ENCODE assay signal across 15 cellular contexts in the genomic region with DNA sequence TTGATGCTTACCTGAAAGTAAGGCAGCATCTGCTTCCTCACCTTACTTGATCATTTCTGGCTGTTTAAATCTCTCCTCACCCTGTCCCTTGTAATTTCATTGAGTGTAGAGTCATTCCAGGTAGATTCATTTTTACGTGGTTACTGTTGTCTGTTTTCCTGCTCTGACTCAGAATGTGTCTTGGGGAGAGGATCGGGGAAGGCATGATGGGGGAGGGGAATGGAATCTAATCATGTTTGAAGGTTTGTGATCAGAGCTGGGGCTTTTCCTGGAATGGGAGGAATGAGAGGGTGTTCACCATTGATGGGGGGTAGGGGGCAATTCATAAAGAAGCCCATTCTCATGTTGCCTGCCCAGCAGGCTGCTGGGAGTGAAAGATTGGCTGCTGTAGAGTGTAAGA. TPM values are rescaled to one million over a fixed set of nuclear protein-coding genes. Genes with fewer than 3 reads are reported as not detected.
DNase-seq lines count a peak whose midpoint lies in the region; ATAC-seq, FAIRE-seq and TF ChIP-seq lines count a peak whose summit lies in the region.
"Had no signal": no experiment of that assay in that cellular context is flagged by ENCODE, and none has a peak within 500 bp of the region (broad histone marks: within the 10 kb centered on the region; RNA-seq: fewer than 3 reads in every experiment).

No MANE protein-coding gene starts in this region.

- in situ Hi-C loops in GM12878 (cut with MboI), result no loop called here

- peaks cover 75% of the 10 kb centered on the region for H3K36me3 Mint-ChIP-seq in activated CD4-positive, alpha-beta T cell treated with anti-CD3 and anti-CD28 coated beads for 36 hours (ENCODE audit: low read depth)
- H3K36me3 Mint-ChIP-seq in natural killer cell treated with Interleukin-12 subunit alpha and Interleukin-12 subunit beta and Interleukin-15 and Interleukin-18, amount 100 ng/mL, for 72 hours, result peaks cover 64% of the 10 kb centered on the region

- RAD21 ChIA-PET in GM12878 (lab: Charles Lee; ENCODE audit: unreplicated experiment), result interaction anchor here (0.7 to 2.2 kb wide), 10 partner anchors 9 to 119 kb away, joined by 3 to 8 read pairs (median 4); a partner anchor contains a TSS

- no peak for TF ChIP-seq CTCF in PC-3 (conservative IDR thresholded peaks at IDR 0.05; ENCODE audit: low read depth, low read length)
- no peak for TF ChIP-seq CTCF in GM12878 (IDR thresholded peaks at IDR 0.05 in 2 of 3, conservative IDR thresholded peaks at IDR 0.05 in 1 of 3; ENCODE audit: control insufficient read depth in 2 of 3, extremely low read depth in 1 of 3, insufficient read depth in 1 of 3, low read depth in 3 of 3, low read length in 3 of 3)
- no peak for TF ChIP-seq CTCF in upper lobe of left lung (IDR thresholded peaks at IDR 0.05)

- TF ChIP-seq POLR2A in GM12878 (IDR thresholded peaks at IDR 0.05; ENCODE audit: low read depth, low read length) (no peak), upper lobe of left lung (IDR thresholded peaks at IDR 0.05) (no peak)

- H4K20me1 ChIP-seq in PC-3 (ENCODE audit: low read length) (peaks cover 22% of the 10 kb centered on the region), GM12878 (ENCODE audit: control insufficient read depth, insufficient read depth) (peaks cover 3% of the 10 kb centered on the region; the same call in 1 of the 2 replicates), Karpas-422 (ENCODE audit: insufficient read depth, low read depth, low read length) (peaks cover 3% of the 10 kb centered on the region; the same call in 1 of the 2 replicates)

- peaks cover 41% of the 10 kb centered on the region for H3K79me2 ChIP-seq in PC-3 (ENCODE audit: low read length)
- peaks cover 10% of the 10 kb centered on the region for H3K79me2 ChIP-seq in GM12878 (ENCODE audit: control insufficient read depth, insufficient read depth, low read length)
- H3K79me2 ChIP-seq in Karpas-422 (ENCODE audit: low read length), result peaks cover 14% of the 10 kb centered on the region; the same call in 1 of the 2 replicates

- no peak overlapping the region for H2AFZ ChIP-seq in PC-3 (ENCODE audit: low read length)
- no peak overlapping the region for H2AFZ ChIP-seq in GM12878 (ENCODE audit: control insufficient read depth, low read depth, low read length)
- no peak overlapping the region for H2AFZ ChIP-seq in Karpas-422 (ENCODE audit: low read length)

- peak overlapping the region; percentile 1; the same call in 1 of the 2 replicates for H3K4me3 ChIP-seq in PC-3 (ENCODE audit: low read length)
- no peak overlapping the region for H3K4me3 ChIP-seq in GM12878
- H3K4me3 ChIP-seq in upper lobe of left lung, result no peak overlapping the region
- H3K4me3 ChIP-seq in Karpas-422 (ENCODE audit: low read length), result no peak overlapping the region
- H3K4me3 ChIP-seq: heart right ventricle, prostate gland had no signal

- peak overlapping the region; percentile 56 for H3K27ac ChIP-seq in PC-3 (ENCODE audit: low read length)
- H3K27ac ChIP-seq in GM12878 (ENCODE audit: control insufficient read depth, insufficient read depth), result peak overlapping the region; percentile 64
- H3K27ac ChIP-seq in upper lobe of left lung, result no peak overlapping the region
- H3K27ac ChIP-seq in Karpas-422 (ENCODE audit: low read length), result no peak overlapping the region
- H3K27ac ChIP-seq: 22Rv1, heart right ventricle, prostate gland had no signal

- 0% methylated on average over 2 of the region's 2 CpGs for WGBS in GM12878 (ENCODE audit: insufficient coverage, insufficient replicate concordance, low lambda C conversion rate, missing lambda C conversion rate)
- 76 to 81% methylated on average over 2 of the region's 2 CpGs for WGBS in upper lobe of left lung, 2 donors

- BruUV-seq in PC-3 (replicated peaks; lab: Mats Ljungman, UMichigan), result no TSS peak
- no TSS peak for BruUV-seq in GM12878 (replicated peaks; lab: Mats Ljungman, UMichigan)

- H3K36me3 ChIP-seq in PC-3 (ENCODE audit: low read depth, low read length) (peaks cover 88% of the 10 kb centered on the region), GM12878 (ENCODE audit: control insufficient read depth in 2 of 2, insufficient read depth in 2 of 2, low read length in 1 of 2) (peaks cover 36 to 70% of the 10 kb centered on the region in 2 experiments), upper lobe of left lung (peaks cover 49 to 92% (median 85%) of the 10 kb centered on the region in 4 donors), Karpas-422 (ENCODE audit: insufficient read depth, low read length) (peaks cover 38% of the 10 kb centered on the region)

- TF ChIP-seq RAD21 in GM12878 (IDR thresholded peaks at IDR 0.05; ENCODE audit: insufficient read depth, low read depth, low read length), result no peak

- H3K4me2 ChIP-seq in PC-3 (ENCODE audit: low read length), result peak overlapping the region; percentile 50
- peak overlapping the region; percentile 42; the same call in 1 of the 2 replicates for H3K4me2 ChIP-seq in GM12878 (ENCODE audit: control insufficient read depth, insufficient read depth)
- no peak overlapping the region for H3K4me2 ChIP-seq in Karpas-422 (ENCODE audit: low read depth, low read length, poor library complexity, severe bottlenecking)

- no peaks in the 10 kb centered on the region for H3K9me3 ChIP-seq in PC-3 (ENCODE audit: low read length)
- no peaks in the 10 kb centered on the region for H3K9me3 ChIP-seq in GM12878 (replicated peaks; ENCODE audit: control insufficient read depth, insufficient read depth, low read length)
- H3K9me3 ChIP-seq in upper lobe of left lung, result no peaks in the 10 kb centered on the region
- no peaks in the 10 kb centered on the region for H3K9me3 ChIP-seq in Karpas-422 (ENCODE audit: low read length)
- H3K9me3 ChIP-seq: heart right ventricle, prostate gland had no signal

- H3K27ac Mint-ChIP-seq in activated CD4-positive, alpha-beta T cell treated with anti-CD3 and anti-CD28 coated beads for 36 hours, result peak overlapping the region; percentile 81
- peak overlapping the region; percentile 82 to 89 for H3K27ac Mint-ChIP-seq in natural killer cell treated with Interleukin-12 subunit alpha and Interleukin-12 subunit beta and Interleukin-15 and Interleukin-18, amount 100 ng/mL, for 72 hours

- peaks cover 53% of the 10 kb centered on the region for H3K4me1 Mint-ChIP-seq in activated CD4-positive, alpha-beta T cell treated with anti-CD3 and anti-CD28 coated beads for 36 hours
- H3K4me1 Mint-ChIP-seq in natural killer cell treated with Interleukin-12 subunit alpha and Interleukin-12 subunit beta and Interleukin-15 and Interleukin-18, amount 100 ng/mL, for 72 hours (ENCODE audit: low read depth in 2 of 2), result peaks cover 70 to 71% of the 10 kb centered on the region in 2 donors

- H3K27me3 ChIP-seq in PC-3 (ENCODE audit: low read length) (no peaks in the 10 kb centered on the region), GM12878 (replicated peaks in 1 of 2; ENCODE audit: control insufficient read depth in 2 of 2, insufficient read depth in 2 of 2, low read length in 1 of 2) (no peaks in the 10 kb centered on the region), upper lobe of left lung (no peaks in the 10 kb centered on the region), Karpas-422 (ENCODE audit: low read length) (no peaks in the 10 kb centered on the region)
- H3K27me3 ChIP-seq: heart right ventricle had no signal

- H3K9me3 Mint-ChIP-seq in activated CD4-positive, alpha-beta T cell treated with anti-CD3 and anti-CD28 coated beads for 36 hours (ENCODE audit: low read depth), result no peaks in the 10 kb centered on the region
- H3K9me3 Mint-ChIP-seq in natural killer cell treated with Interleukin-12 subunit alpha and Interleukin-12 subunit beta and Interleukin-15 and Interleukin-18, amount 100 ng/mL, for 72 hours, result no peaks in the 10 kb centered on the region

- H3K9me2 ChIP-seq in PC-3 (replicated peaks; ENCODE audit: low read length) (no peaks in the 10 kb centered on the region), Karpas-422 (replicated peaks; ENCODE audit: insufficient read depth, low read length) (no peaks in the 10 kb centered on the region)

- TF ChIP-seq EP300 in GM12878 (IDR thresholded peaks at IDR 0.05; ENCODE audit: borderline replicate concordance in 1 of 2, control insufficient read depth in 1 of 2, low read depth in 2 of 2, low read length in 2 of 2) (0 out of 4 replicates have a peak, but pooled peaks of 1 of the 2 experiments have one; percentile 11), upper lobe of left lung (IDR thresholded peaks at IDR 0.05) (no peak)

- H3K4me1 ChIP-seq in PC-3 (ENCODE audit: insufficient read depth, low read length) (peaks cover 34% of the 10 kb centered on the region), GM12878 (ENCODE audit: control insufficient read depth, insufficient read depth, low read length) (peaks cover 48% of the 10 kb centered on the region), upper lobe of left lung (peaks cover 3 to 16% (median 12%) of the 10 kb centered on the region in 4 donors), Karpas-422 (ENCODE audit: low read length) (peaks cover 13% of the 10 kb centered on the region)
- H3K4me1 ChIP-seq: prostate gland had no signal

- H3K9ac ChIP-seq in PC-3 (ENCODE audit: low read length), result 0 out of 2 replicates have a peak overlapping the region, but pooled peaks have one; percentile 0
- no peak overlapping the region; the same call in 1 of the 2 replicates for H3K9ac ChIP-seq in GM12878 (ENCODE audit: control insufficient read depth, insufficient read depth, low read length)
- H3K9ac ChIP-seq in Karpas-422 (ENCODE audit: low read length), result no peak overlapping the region

- no peak for FAIRE-seq in GM12878 (lab: Jason Lieb, UNC)

- peak; percentile 50 for DNase-seq in activated CD4-positive, alpha-beta T cell treated with anti-CD3 and anti-CD28 coated beads for 36 hours
- DNase-seq in activated CD4-positive, alpha-beta T cell treated with anti-CD3 and anti-CD28 coated beads for 4 hours, result no peak
- DNase-seq in PC-3 (peak; percentile 99), GM12878 (ENCODE audit: low read depth, low spot score) (no peak), nucleus accumbens (lab: John Stamatoyannopoulos, UW) (no peak), upper lobe of left lung (no peak), Karpas-422 (no peak)
- DNase-seq in natural killer cell treated with Interleukin-12 subunit alpha and Interleukin-12 subunit beta and Interleukin-15 and Interleukin-18, amount 100 ng/mL, for 72 hours (ENCODE audit: low spot score), result no peak
- DNase-seq: heart right ventricle; NCI-H526; SIG-M5; stimulated activated CD4-positive, alpha-beta T cell treated with anti-CD3 and anti-CD28 coated beads, Interleukin-4, amount 100 ng/mL, for 4 hours; substantia nigra had no signal

- H3K27me3 Mint-ChIP-seq in activated CD4-positive, alpha-beta T cell treated with anti-CD3 and anti-CD28 coated beads for 36 hours, result no peaks in the 10 kb centered on the region
- H3K27me3 Mint-ChIP-seq in natural killer cell treated with Interleukin-12 subunit alpha and Interleukin-12 subunit beta and Interleukin-15 and Interleukin-18, amount 100 ng/mL, for 72 hours, result no peaks in the 10 kb centered on the region

- SMC1A ChIA-PET in GM12878 (lab: Charles Lee; ENCODE audit: uncharacterized antibody, unreplicated experiment), result interaction anchor here (0.5 to 2.4 kb wide), 9 partner anchors 10 to 119 kb away, joined by 3 to 13 read pairs (median 3); a partner anchor contains a TSS

- H3K4me3 Mint-ChIP-seq in activated CD4-positive, alpha-beta T cell treated with anti-CD3 and anti-CD28 coated beads for 36 hours, result no peak overlapping the region
- H3K4me3 Mint-ChIP-seq in natural killer cell treated with Interleukin-12 subunit alpha and Interleukin-12 subunit beta and Interleukin-15 and Interleukin-18, amount 100 ng/mL, for 72 hours, result peak overlapping the region; percentile 68

- POLR2A ChIA-PET in activated CD4-positive, alpha-beta T cell treated with anti-CD3 and anti-CD28 coated beads for 36 hours (lab: Charles Lee), result interaction anchor here (1.1 kb wide), 1 partner anchor 9 kb away, joined by 5 read pairs; a partner anchor contains a TSS
- POLR2A ChIA-PET in PC-3 (lab: Charles Lee; ENCODE audit: unreplicated experiment) (interaction anchor here (0.6 to 1.5 kb wide), 2 partner anchors 9 to 17 kb away, joined by 4 to 14 read pairs; a partner anchor contains a TSS), GM12878 (lab: Charles Lee) (interaction anchor here (0.8 to 3.8 kb wide), 8 partner anchors 10 to 109 kb away, joined by 3 to 33 read pairs (median 8); a partner anchor contains a TSS)

- CTCF ChIA-PET in activated CD4-positive, alpha-beta T cell treated with anti-CD3 and anti-CD28 coated beads for 36 hours (lab: Charles Lee), result interaction anchor here (0.8 to 1.5 kb wide), 4 partner anchors 9 to 123 kb away, joined by 3 to 5 read pairs (median 4); a partner anchor contains a TSS
- CTCF ChIA-PET in PC-3 (lab: Charles Lee) (no interaction called here), GM12878 (lab: Yijun Ruan, JAX) (interaction anchor here (1.0 to 1.7 kb wide), 3 partner anchors 9 to 117 kb away, joined by 3 to 5 read pairs (median 3); a partner anchor contains a TSS)

- H3F3A ChIP-seq in PC-3 (ENCODE audit: low read length, unreplicated experiment), result peaks cover 18% of the 10 kb centered on the region

- intact Hi-C loops in activated CD4-positive, alpha-beta T cell treated with anti-CD3 and anti-CD28 coated beads for 36 hours (cut with DNase I, micrococcal nuclease), result no loop called here
- intact Hi-C loops in PC-3 (cut with micrococcal nuclease), result loop anchor here (1.0 to 2.0 kb wide), 2 partner anchors 9 to 18 kb away; a partner anchor contains a TSS
- intact Hi-C loops in GM12878 (cut with micrococcal nuclease; ENCODE audit: unreplicated experiment), result no loop called here

- ATAC-seq in activated CD4-positive, alpha-beta T cell treated with anti-CD3 and anti-CD28 coated beads for 36 hours, result peak; percentile 64
- ATAC-seq in PC-3 (peak; percentile 94), GM12878 (peak; percentile 8; the same call in 2 of the 3 replicates), upper lobe of left lung (ENCODE audit: low FRiP score in 2 of 2) (no peak)
- ATAC-seq in natural killer cell treated with Interleukin-12 subunit alpha and Interleukin-12 subunit beta and Interleukin-15 and Interleukin-18, amount 100 ng/mL, for 72 hours, result peak; percentile 21 to 68
- ATAC-seq: heart right ventricle had no signal

RNA-seq across cellular contexts. Expression of a gene that starts 18.7 kb away (rescaled TPM):
- 10 to 100 TPM; 84.6 to 88.2 TPM for total RNA-seq in activated CD4-positive, alpha-beta T cell treated with anti-CD3 and anti-CD28 coated beads for 36 hours
- total RNA-seq in PC-3 (2014; rRNA removed) (285 and 325 TPM in 2 replicates), GM12878 (2014; rRNA removed) (96.9 and 117 TPM in 2 replicates), GM12878 (2014; rRNA removed; fragmentation: Illumina TruSeq; extraction: Trizol) (43.4 and 48.2 TPM in 2 replicates), GM12878 (2021) (91.7 and 99.9 TPM in 2 replicates), upper lobe of left lung (10 to 100 TPM; 55.1 to 84.0 (median 65.0) TPM)
- 64.1 and 66.3 TPM in 2 replicates for total RNA-seq in GM12878 (2013; cell fraction: nucleolus; rRNA removed)
- 68.9 TPM for polyA plus RNA-seq in GM12878 (2011; ENCODE audit: low read depth)
- polyA plus RNA-seq in GM12878 (2011; rRNA removed) (52.3 and 110 TPM in 2 replicates), GM12878 (2014; fragmentation: Illumina TruSeq; extraction: Trizol) (67.7 and 81.5 TPM in 2 replicates), GM12878 (2014; fragmentation: Nextera tagmentation; extraction: Ambion mirVana) (10 to 100 TPM; 12.7 to 18.8 TPM), GM12878 (2014; rRNA removed) (73.6 and 82.1 TPM in 2 replicates), GM12878 (2016; fragmentation: Nextera tagmentation; extraction: Ambion mirVana) (10 to 100 TPM; 71.3 to 74.1 TPM)
- polyA plus RNA-seq in GM12878 (2011; cell fraction: cytosol; rRNA removed), result 97.2 and 105 TPM in 2 replicates
- 176 and 190 TPM in 2 replicates for polyA plus RNA-seq in GM12878 (2011; cell fraction: nucleus; rRNA removed)
- polyA plus RNA-seq in GM12878 (2012), result 92.4 and 93.2 TPM in 2 replicates
- 135 and 166 TPM in 2 replicates for polyA minus RNA-seq in GM12878 (2011; rRNA and poly(A)+ RNA removed)
- polyA minus RNA-seq in GM12878 (2011; cell fraction: cytosol; rRNA and poly(A)+ RNA removed), result 47.8 and 49.1 TPM in 2 replicates
- 30.5 and 46.2 TPM in 2 replicates for polyA minus RNA-seq in GM12878 (2011; cell fraction: nucleus; rRNA and poly(A)+ RNA removed)
- 100 to 1,000 TPM; 152 to 172 TPM for total RNA-seq in natural killer cell treated with Interleukin-12 subunit alpha and Interleukin-12 subunit beta and Interleukin-15 and Interleukin-18, amount 100 ng/mL, for 72 hours
- total RNA-seq in Karpas-422 (2014; rRNA removed; shearing (Covaris generic); ENCODE audit: low replicate concordance), result 50.6 and 84.6 TPM in 2 replicates

RNA-seq across cellular contexts. Expression of a gene that starts 18.9 kb away (rescaled TPM):
- 10 to 100 TPM; 12.7 to 37.1 TPM for total RNA-seq in activated CD4-positive, alpha-beta T cell treated with anti-CD3 and anti-CD28 coated beads for 36 hours
- total RNA-seq in PC-3 (2014; rRNA removed) (199 and 238 TPM in 2 replicates), GM12878 (2014; rRNA removed) (74.3 and 77.4 TPM in 2 replicates), GM12878 (2014; rRNA removed; fragmentation: Illumina TruSeq; extraction: Trizol) (42.8 and 47.5 TPM in 2 replicates), GM12878 (2021) (35.0 and 36.9 TPM in 2 replicates), upper lobe of left lung (10 to 100 TPM; 16.8 to 34.9 (median 19.4) TPM)
- total RNA-seq in GM12878 (2013; cell fraction: nucleolus; rRNA removed), result 14.8 and 16.7 TPM in 2 replicates
- 34.4 TPM for polyA plus RNA-seq in GM12878 (2011; ENCODE audit: low read depth)
- polyA plus RNA-seq in GM12878 (2011; rRNA removed) (56.7 and 69.0 TPM in 2 replicates), GM12878 (2014; fragmentation: Illumina TruSeq; extraction: Trizol) (25.3 and 42.4 TPM in 2 replicates), GM12878 (2014; fragmentation: Nextera tagmentation; extraction: Ambion mirVana) (10 to 100 TPM; 69.5 to 81.4 TPM), GM12878 (2014; rRNA removed) (70.4 and 79.4 TPM in 2 replicates), GM12878 (2016; fragmentation: Nextera tagmentation; extraction: Ambion mirVana) (100 to 1,000 TPM; 127 to 132 TPM)
- polyA plus RNA-seq in GM12878 (2011; cell fraction: cytosol; rRNA removed), result 33.0 and 46.8 TPM in 2 replicates
- polyA plus RNA-seq in GM12878 (2011; cell fraction: nucleus; rRNA removed), result 22.6 and 27.4 TPM in 2 replicates
- 51.6 and 59.8 TPM in 2 replicates for polyA plus RNA-seq in GM12878 (2012)
- 8.9 and 9.4 TPM in 2 replicates for polyA minus RNA-seq in GM12878 (2011; rRNA and poly(A)+ RNA removed)
- polyA minus RNA-seq in GM12878 (2011; cell fraction: cytosol; rRNA and poly(A)+ RNA removed), result 6.3 and 7.2 TPM in 2 replicates
- 6.5 and 8.9 TPM in 2 replicates for polyA minus RNA-seq in GM12878 (2011; cell fraction: nucleus; rRNA and poly(A)+ RNA removed)
- total RNA-seq in natural killer cell treated with Interleukin-12 subunit alpha and Interleukin-12 subunit beta and Interleukin-15 and Interleukin-18, amount 100 ng/mL, for 72 hours, result 10 to 100 TPM; 18.7 to 28.5 TPM
- total RNA-seq in Karpas-422 (2014; rRNA removed; shearing (Covaris generic); ENCODE audit: low replicate concordance), result 39.0 and 57.5 TPM in 2 replicates

RNA-seq across cellular contexts. Expression of a gene that starts 22.5 kb away (rescaled TPM):
- total RNA-seq in activated CD4-positive, alpha-beta T cell treated with anti-CD3 and anti-CD28 coated beads for 36 hours, result 10 to 100 TPM; 40.1 to 67.3 TPM
- total RNA-seq in PC-3 (2014; rRNA removed) (152 and 173 TPM in 2 replicates), GM12878 (2014; rRNA removed) (23.9 and 30.8 TPM in 2 replicates), GM12878 (2014; rRNA removed; fragmentation: Illumina TruSeq; extraction: Trizol) (16.4 and 18.7 TPM in 2 replicates), GM12878 (2021) (45.4 and 47.9 TPM in 2 replicates), upper lobe of left lung (100 to 1,000 TPM in 4 of 6 donors, 10 to 100 TPM in 2; 54.9 to 202 (median 109) TPM)
- total RNA-seq in GM12878 (2013; cell fraction: nucleolus; rRNA removed), result 75.9 and 86.5 TPM in 2 replicates
- polyA plus RNA-seq in GM12878 (2011; ENCODE audit: low read depth), result 79.3 TPM
- polyA plus RNA-seq in GM12878 (2011; rRNA removed) (17.5 and 44.6 TPM in 2 replicates), GM12878 (2014; fragmentation: Illumina TruSeq; extraction: Trizol) (15.3 and 31.5 TPM in 2 replicates), GM12878 (2014; fragmentation: Nextera tagmentation; extraction: Ambion mirVana) (1 to 10 TPM; 7.8 to 8.5 TPM), GM12878 (2014; rRNA removed) (47.1 and 48.8 TPM in 2 replicates), GM12878 (2016; fragmentation: Nextera tagmentation; extraction: Ambion mirVana) (10 to 100 TPM; 14.0 to 15.1 TPM)
- 39.4 and 62.6 TPM in 2 replicates for polyA plus RNA-seq in GM12878 (2011; cell fraction: cytosol; rRNA removed)
- polyA plus RNA-seq in GM12878 (2011; cell fraction: nucleus; rRNA removed), result 436 and 485 TPM in 2 replicates
- polyA plus RNA-seq in GM12878 (2012), result 58.6 and 83.1 TPM in 2 replicates
- 36.3 and 63.7 TPM in 2 replicates for polyA minus RNA-seq in GM12878 (2011; rRNA and poly(A)+ RNA removed)
- 23.0 and 27.1 TPM in 2 replicates for polyA minus RNA-seq in GM12878 (2011; cell fraction: cytosol; rRNA and poly(A)+ RNA removed)
- polyA minus RNA-seq in GM12878 (2011; cell fraction: nucleus; rRNA and poly(A)+ RNA removed), result 43.3 and 67.1 TPM in 2 replicates
- total RNA-seq in natural killer cell treated with Interleukin-12 subunit alpha and Interleukin-12 subunit beta and Interleukin-15 and Interleukin-18, amount 100 ng/mL, for 72 hours, result 100 to 1,000 TPM; 121 to 148 TPM
- 33.0 and 49.5 TPM in 2 replicates for total RNA-seq in Karpas-422 (2014; rRNA removed; shearing (Covaris generic); ENCODE audit: low replicate concordance)

RNA-seq across cellular contexts. Expression of a gene that starts 48.5 kb away (rescaled TPM):
- 10 to 100 TPM; 54.7 to 65.0 TPM for total RNA-seq in activated CD4-positive, alpha-beta T cell treated with anti-CD3 and anti-CD28 coated beads for 36 hours
- total RNA-seq in PC-3 (2014; rRNA removed) (53.0 and 89.9 TPM in 2 replicates), GM12878 (2014; rRNA removed) (18.0 and 18.8 TPM in 2 replicates), GM12878 (2014; rRNA removed; fragmentation: Illumina TruSeq; extraction: Trizol) (8.9 and 10.1 TPM in 2 replicates), GM12878 (2021) (34.3 and 35.2 TPM in 2 replicates), upper lobe of left lung (10 to 100 TPM; 26.4 to 92.2 (median 38.3) TPM)
- 57.1 and 85.9 TPM in 2 replicates for total RNA-seq in GM12878 (2013; cell fraction: nucleolus; rRNA removed)
- 19.1 TPM for polyA plus RNA-seq in GM12878 (2011; ENCODE audit: low read depth)
- polyA plus RNA-seq in GM12878 (2011; rRNA removed) (23.8 and 31.1 TPM in 2 replicates), GM12878 (2014; fragmentation: Illumina TruSeq; extraction: Trizol) (16.6 and 22.6 TPM in 2 replicates), GM12878 (2014; fragmentation: Nextera tagmentation; extraction: Ambion mirVana) (1 to 10 TPM; 2.2 to 3.0 TPM), GM12878 (2014; rRNA removed) (31.3 and 34.7 TPM in 2 replicates), GM12878 (2016; fragmentation: Nextera tagmentation; extraction: Ambion mirVana) (10 to 100 TPM; 22.7 to 24.0 TPM)
- polyA plus RNA-seq in GM12878 (2011; cell fraction: cytosol; rRNA removed), result 24.8 and 31.5 TPM in 2 replicates
- 81.5 and 88.2 TPM in 2 replicates for polyA plus RNA-seq in GM12878 (2011; cell fraction: nucleus; rRNA removed)
- polyA plus RNA-seq in GM12878 (2012), result 19.5 and 19.8 TPM in 2 replicates
- polyA minus RNA-seq in GM12878 (2011; rRNA and poly(A)+ RNA removed), result 26.0 and 29.3 TPM in 2 replicates
- 11.8 and 16.4 TPM in 2 replicates for polyA minus RNA-seq in GM12878 (2011; cell fraction: cytosol; rRNA and poly(A)+ RNA removed)
- polyA minus RNA-seq in GM12878 (2011; cell fraction: nucleus; rRNA and poly(A)+ RNA removed), result 36.6 and 66.7 TPM in 2 replicates
- 10 to 100 TPM; 42.8 to 83.3 TPM for total RNA-seq in natural killer cell treated with Interleukin-12 subunit alpha and Interleukin-12 subunit beta and Interleukin-15 and Interleukin-18, amount 100 ng/mL, for 72 hours
- total RNA-seq in Karpas-422 (2014; rRNA removed; shearing (Covaris generic); ENCODE audit: low replicate concordance), result 38.2 and 47.0 TPM in 2 replicates

Comparison
In these comparisons a context has a peak if more than half of its experiments do, and no peak if none do; other contexts are left out.
1. DNase-seq: peak in activated CD4-positive, alpha-beta T cell treated with anti-CD3 and anti-CD28 coated beads for 36 hours (single experiment) and PC-3 (single experiment); none in activated CD4-positive, alpha-beta T cell treated with anti-CD3 and anti-CD28 coated beads for 4 hours (0 of 2), GM12878 (single experiment), natural killer cell treated with Interleukin-12 subunit alpha and Interleukin-12 subunit beta and Interleukin-15 and Interleukin-18, amount 100 ng/mL, for 72 hours (single experiment), nucleus accumbens (0 of 56), upper lobe of left lung (0 of 2) and Karpas-422 (single experiment).
2. ATAC-seq: peak in activated CD4-positive, alpha-beta T cell treated with anti-CD3 and anti-CD28 coated beads for 36 hours (single experiment), PC-3 (single experiment), GM12878 (single experiment) and natural killer cell treated with Interleukin-12 subunit alpha and Interleukin-12 subunit beta and Interleukin-15 and Interleukin-18, amount 100 ng/mL, for 72 hours (2 of 2); none in upper lobe of left lung (0 of 2).
3. H3K27ac ChIP-seq: peak in PC-3 (single experiment) and GM12878 (single experiment); none in upper lobe of left lung (0 of 4) and Karpas-422 (single experiment).